ENCODE assay signal across 26 cellular contexts in the genomic region with DNA sequence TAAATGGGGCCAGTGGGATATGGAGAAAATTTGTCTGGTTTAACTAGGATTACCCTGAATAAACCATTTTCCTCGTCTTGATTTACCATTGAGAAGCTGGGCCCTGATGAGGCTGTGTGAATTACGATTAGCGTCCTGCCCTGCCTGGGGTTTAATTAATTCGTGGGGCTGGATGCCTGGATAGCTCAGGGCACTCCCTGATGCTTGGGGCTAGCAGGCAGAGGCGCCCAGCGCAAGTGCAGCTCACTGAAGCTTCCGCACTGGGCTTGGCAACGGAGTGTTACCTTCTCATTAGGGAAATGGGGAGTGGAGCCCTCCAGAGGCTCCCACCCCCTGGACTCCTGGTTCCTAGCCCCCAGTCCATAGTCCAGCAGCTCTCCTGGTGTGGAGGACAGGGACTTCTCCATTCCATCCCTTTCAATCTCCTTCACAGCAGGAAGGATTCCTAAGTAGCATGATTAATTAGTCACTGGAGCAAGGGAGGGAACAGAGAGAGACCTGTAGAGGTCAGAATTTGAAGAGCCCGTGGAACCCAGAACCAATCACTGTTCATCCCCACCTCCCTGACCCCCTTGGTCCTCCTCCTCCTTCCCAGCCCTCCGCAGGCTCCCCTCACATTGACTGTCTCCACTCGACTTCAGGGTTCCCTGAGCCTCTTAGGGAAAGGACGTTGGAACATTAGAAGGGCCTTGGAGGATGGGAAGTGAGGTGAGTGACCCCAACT.
"Had no signal": no experiment of that assay in that cellular context is flagged by ENCODE, and none has a peak within 500 bp of the region (broad histone marks: within the 10 kb centered on the region; RNA-seq: fewer than 3 reads in every experiment).

No MANE protein-coding gene starts in this region.

- H3K27ac ChIP-seq: adrenal gland had no signal

- H3K36me3 Mint-ChIP-seq: activated CD4-positive, alpha-beta memory T cell treated with anti-CD3 and anti-CD28 coated beads for 36 hours; activated naive CD8-positive, alpha-beta T cell treated with anti-CD3 and anti-CD28 coated beads, Interleukin-2, amount 10 ng/mL, durations not matched to agents 7 days and 5 days had no signal

- H3K9me3 ChIP-seq: adrenal gland had no signal

- H3K4me3 Mint-ChIP-seq: activated CD4-positive, alpha-beta memory T cell treated with anti-CD3 and anti-CD28 coated beads for 36 hours; activated CD4-positive, alpha-beta T cell treated with anti-CD3 and anti-CD28 coated beads, Interleukin-2, amount 10 ng/mL, durations not matched to agents 7 days and 5 days; activated naive CD8-positive, alpha-beta T cell treated with anti-CD3 and anti-CD28 coated beads, Interleukin-2, amount 10 ng/mL, durations not matched to agents 7 days and 5 days; activated T-cell treated with anti-CD3 and anti-CD28 coated beads, Interleukin-2, amount 50 U/mL, for 72 hours; T-helper 17 cell had no signal

- H3K4me1 ChIP-seq: adrenal gland had no signal

- H3K4me1 Mint-ChIP-seq: activated CD4-positive, alpha-beta T cell treated with anti-CD3 and anti-CD28 coated beads, Interleukin-2, amount 10 ng/mL, durations not matched to agents 7 days and 5 days; activated naive CD8-positive, alpha-beta T cell treated with anti-CD3 and anti-CD28 coated beads, Interleukin-2, amount 10 ng/mL, durations not matched to agents 7 days and 5 days; T-helper 17 cell had no signal

- H3K27me3 ChIP-seq: adrenal gland had no signal

- DNase-seq: activated CD4-positive, alpha-beta memory T cell treated with anti-CD3 and anti-CD28 coated beads for 36 hours; activated CD4-positive, alpha-beta T cell treated with anti-CD3 and anti-CD28 coated beads, Interleukin-2, amount 10 ng/mL, durations not matched to agents 7 days and 5 days; activated CD4-positive, CD25-positive, alpha-beta regulatory T cell; activated CD8-positive, alpha-beta memory T cell treated with anti-CD3 and anti-CD28 coated beads for 24 hours; activated gamma-delta T cell treated with Interleukin-2 at 50 U/mL for 16 hours; activated naive CD4-positive, alpha-beta T cell treated with anti-CD3 and anti-CD28 coated beads, Interleukin-2, amount 50 U/mL, for 16 hours; activated naive CD8-positive, alpha-beta T cell treated with anti-CD3 and anti-CD28 coated beads, Interleukin-2, amount 10 ng/mL, durations not matched to agents 7 days and 5 days; activated T-cell treated with anti-CD3 and anti-CD28 coated beads for 4 hours; activated T-cell treated with anti-CD3 and anti-CD28 coated beads, Interleukin-2, amount 50 U/mL, for 72 hours; adrenal gland; anterior cingulate cortex; caudate nucleus; Karpas-422; MM.1S; NCI-H1105; NCI-H1436; NCI-H1694 treated with DMSO at 0.1 percent for 48 hours; NCI-H2029 treated with DMSO at 0.1 percent for 48 hours; NCI-H345; NCI-H510A; NCI-H526 treated with DMSO at 0.1 percent for 48 hours; NCI-H82; SIG-M5; T-helper 17 cell; T-helper 9 cell had no signal

- H3K36me3 ChIP-seq: adrenal gland had no signal

- H3K4me3 ChIP-seq: adrenal gland had no signal

- H3K27ac Mint-ChIP-seq: activated CD4-positive, alpha-beta memory T cell treated with anti-CD3 and anti-CD28 coated beads for 36 hours; activated CD4-positive, alpha-beta T cell treated with anti-CD3 and anti-CD28 coated beads, Interleukin-2, amount 10 ng/mL, durations not matched to agents 7 days and 5 days; activated naive CD8-positive, alpha-beta T cell treated with anti-CD3 and anti-CD28 coated beads, Interleukin-2, amount 10 ng/mL, durations not matched to agents 7 days and 5 days; activated T-cell treated with anti-CD3 and anti-CD28 coated beads, Interleukin-2, amount 50 U/mL, for 72 hours; activated T-helper 2 cell treated with anti-CD3 and anti-CD28 coated beads, Interferon-gamma antibody, Interleukin-2, Interleukin-4, amounts not matched to agents 10 μg/mL and 5 μg/mL and 100 μg/mL, durations not matched to agents 14 hours and 24 hours and 36 hours; T-helper 17 cell had no signal

- H3K27me3 Mint-ChIP-seq: activated CD4-positive, alpha-beta T cell treated with anti-CD3 and anti-CD28 coated beads, Interleukin-2, amount 10 ng/mL, durations not matched to agents 7 days and 5 days; T-helper 17 cell had no signal

- ATAC-seq: activated T-cell treated with anti-CD3 and anti-CD28 coated beads, Interleukin-2, amount 50 U/mL, for 72 hours; T-helper 17 cell had no signal
